In the genomic region with DNA sequence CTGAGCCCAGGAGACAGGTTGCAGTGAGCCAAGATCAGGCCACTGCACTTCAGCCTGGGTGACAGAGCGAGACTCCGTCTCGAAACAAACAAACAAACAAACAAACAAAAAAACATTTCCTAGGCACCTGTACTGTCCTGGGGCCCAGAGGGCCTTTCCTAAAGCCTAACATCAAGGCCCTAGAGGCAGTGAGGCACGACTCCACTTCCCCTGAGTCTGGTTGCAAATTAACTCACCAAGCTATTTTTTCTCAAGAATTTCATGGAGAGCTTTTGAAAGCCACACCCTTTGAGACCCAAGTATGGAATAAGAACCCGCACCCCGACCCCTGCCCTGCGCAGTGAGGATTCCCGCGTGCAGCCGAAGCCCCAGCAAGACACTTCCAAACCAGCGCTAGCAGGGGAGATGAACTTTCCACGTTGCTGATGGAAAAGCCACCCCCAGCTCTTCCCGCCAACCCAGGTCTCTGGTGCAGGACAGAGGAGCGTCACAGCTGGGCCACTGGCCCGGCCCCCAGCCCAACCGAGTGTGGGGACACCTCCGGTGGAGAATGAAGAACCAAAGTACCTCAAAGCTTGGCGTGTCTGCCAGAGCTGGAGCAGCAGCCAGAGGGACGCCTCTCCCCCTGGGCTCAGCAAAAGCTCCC, we compare ENCODE assay signal across 22 cellular contexts. TPM values are rescaled to one million over a fixed set of nuclear protein-coding genes. Genes with fewer than 3 reads are reported as not detected.
DNase-seq lines count a peak whose midpoint lies in the region; ATAC-seq and TF ChIP-seq lines count a peak whose summit lies in the region.
"Had no signal": no experiment of that assay in that cellular context is flagged by ENCODE, and none has a peak within 500 bp of the region (broad histone marks: within the 10 kb centered on the region; RNA-seq: fewer than 3 reads in every experiment).

No MANE protein-coding gene starts in this region.

- H3K4me1 ChIP-seq in osteoblast (ENCODE audit: insufficient read depth, low read length) (no peaks in the 10 kb centered on the region), thyroid gland (no peaks in the 10 kb centered on the region)

- H3K79me2 ChIP-seq in osteoblast (ENCODE audit: insufficient read depth, low read length): no peaks in the 10 kb centered on the region

- H3K36me3 ChIP-seq in osteoblast (ENCODE audit: insufficient read depth, low read length) (no peaks in the 10 kb centered on the region), thyroid gland (no peaks in the 10 kb centered on the region)

- TF ChIP-seq CTCF in osteoblast (IDR thresholded peaks at IDR 0.05; ENCODE audit: extremely low read depth, low read depth, low read length) (no peak), thyroid gland (IDR thresholded peaks at IDR 0.05) (no peak)

- H3K4me3 ChIP-seq in osteoblast (ENCODE audit: insufficient read depth, low read length) (no peak overlapping the region), thyroid gland (replicated peaks in 1 of 3) (no peak overlapping the region)

- no peak for TF ChIP-seq POLR2A in thyroid gland (IDR thresholded peaks at IDR 0.05)

- no peak overlapping the region for H3K4me2 ChIP-seq in osteoblast (ENCODE audit: insufficient read depth, low read length)

- peak; percentile 50 for DNase-seq in activated effector memory CD4-positive, alpha-beta T cell treated with anti-CD3 and anti-CD28 coated beads, Interleukin-2, amount 50 U/mL, for 16 hours
- no peak for DNase-seq in activated effector memory CD4-positive, alpha-beta T cell treated with Interleukin-2 at 50 U/mL for 16 hours
- DNase-seq in left kidney (ENCODE audit: low read depth, low spot score) (peak; percentile 67), osteoblast (ENCODE audit: insufficient read length, low spot score, missing footprints) (peak; percentile 46), thyroid gland (no peak), NCI-H2171 (lab: John Stamatoyannopoulos, UW) (no peak), NCI-H526 (lab: John Stamatoyannopoulos, UW) (no peak)
- DNase-seq: 8988T, COR-L47, DMS79, GOT3, HFFc6, Karpas-422, MM.1S, NCI-H1105, NCI-H187, NCI-H446, NCI-H774, Right ventricle myocardium superior had no signal

- no peak for ATAC-seq in GM21447 (IDR thresholded peaks at IDR 0.05; ENCODE audit: unreplicated experiment)
- ATAC-seq: Panc1, SK-N-SH treated with all-trans-retinoic acid at 6 μM for 48 hours had no signal

- H2AFZ ChIP-seq in osteoblast (ENCODE audit: low read length): no peak overlapping the region

- intact Hi-C loops in thyroid gland (cut with DNase I): no loop called here

- no peaks in the 10 kb centered on the region for H3K9me3 ChIP-seq in osteoblast (ENCODE audit: low read depth, low read length)
- H3K9me3 ChIP-seq in thyroid gland: no peaks in the 10 kb centered on the region

- H3K27me3 ChIP-seq in osteoblast (ENCODE audit: insufficient read depth, low read length): peaks cover 11% of the 10 kb centered on the region
- no peaks in the 10 kb centered on the region for H3K27me3 ChIP-seq in thyroid gland

- H3K27ac ChIP-seq in osteoblast (ENCODE audit: low read depth, low read length) (no peak overlapping the region), thyroid gland (no peak overlapping the region)

- H4K20me1 ChIP-seq in osteoblast (ENCODE audit: insufficient read depth, low read length): no peaks in the 10 kb centered on the region

- 56 to 63% methylated on average over 12 to 13 of the region's 19 CpGs for WGBS in thyroid gland, 2 donors

RNA-seq across cellular contexts. Expression of a gene that starts 1.2 kb away (rescaled TPM):
- total RNA-seq in osteoblast (under 0.01 TPM in 1 of 2 replicates, not detected in the other), thyroid gland (under 1 TPM in 1 of 4 donors, not detected in 3; 0.50 TPM)
- total RNA-seq: HFFc6 had no signal

RNA-seq across cellular contexts. Expression of a gene that starts 21.4 kb away (rescaled TPM):
- total RNA-seq in osteoblast: 17.0 and 22.4 TPM in 2 replicates
- total RNA-seq in thyroid gland: 10 to 100 TPM in 2 of 4 donors, 1 to 10 TPM in 2; 3.6 to 22.2 (median 10.9) TPM

RNA-seq across cellular contexts. Expression of a gene that starts 31.5 kb away (rescaled TPM):
- 32.9 and 36.8 TPM in 2 replicates for total RNA-seq in osteoblast
- total RNA-seq in thyroid gland: 100 to 1,000 TPM in 2 of 4 donors, 10 to 100 TPM in 2; 75.3 to 223 (median 122) TPM

RNA-seq across cellular contexts. Expression of a gene that starts 39.4 kb away (rescaled TPM):
- total RNA-seq in osteoblast (1.1 and 1.5 TPM in 2 replicates), thyroid gland (under 1 TPM in 3 of 4 donors, not detected in 1; 0.13 to 0.29 (median 0.22) TPM)

Comparison
In these comparisons a context has a peak if more than half of its experiments do, and no peak if none do; other contexts are left out.
1. DNase-seq: peak in activated effector memory CD4-positive, alpha-beta T cell treated with anti-CD3 and anti-CD28 coated beads, Interleukin-2, amount 50 U/mL, for 16 hours (single experiment), left kidney (single experiment) and osteoblast (single experiment); none in activated effector memory CD4-positive, alpha-beta T cell treated with Interleukin-2 at 50 U/mL for 16 hours (single experiment), thyroid gland (0 of 2), NCI-H2171 (single experiment) and NCI-H526 (0 of 2).